Comparison of ENCODE assay signal across 14 cellular contexts in the genomic region with DNA sequence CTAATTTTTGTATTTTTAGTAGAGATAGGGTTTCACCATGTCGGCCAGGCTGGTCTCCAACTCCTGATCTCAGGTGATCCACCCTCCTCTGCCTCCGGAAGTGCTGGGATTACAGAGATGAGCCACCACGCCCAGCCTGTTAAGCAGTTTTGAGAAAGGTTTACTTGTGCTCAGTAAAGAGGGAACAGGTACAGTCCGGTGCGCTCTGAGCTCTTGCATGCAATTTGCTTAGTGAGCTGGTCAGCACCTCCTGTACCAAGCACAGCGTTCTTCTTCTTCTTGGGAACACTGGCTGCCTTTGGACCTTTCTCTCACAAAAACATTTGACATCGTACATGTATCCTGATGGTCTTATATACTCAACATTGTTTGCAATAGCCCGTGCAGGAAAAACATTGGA.
"Had no signal": no experiment of that assay in that cellular context is flagged by ENCODE, and none has a peak within 500 bp of the region (broad histone marks: within the 10 kb centered on the region; RNA-seq: fewer than 3 reads in every experiment).

No MANE protein-coding gene starts in this region.

- H3K27me3 ChIP-seq: dorsolateral prefrontal cortex, gastrocnemius medialis, sigmoid colon, stomach, uterus had no signal

- H3K4me3 ChIP-seq: dorsolateral prefrontal cortex, gastrocnemius medialis, lung, sigmoid colon, skin epidermis, stomach, uterus had no signal

- H3K27ac ChIP-seq: dorsolateral prefrontal cortex, gastrocnemius medialis, sigmoid colon, skin epidermis, uterus had no signal

- DNase-seq: cortex of kidney; dorsolateral prefrontal cortex; effector CD8-positive, alpha-beta T cell; gastrocnemius medialis; immature natural killer cell; left ventricle myocardium superior; naive B cell; sigmoid colon; stimulated activated CD4-positive, alpha-beta T cell treated with anti-CD3 and anti-CD28 coated beads, Interleukin-12 subunit alpha, Interleukin-12 subunit beta, amount 100 ng/mL, for 4 hours; stimulated activated naive CD4-positive, alpha-beta T cell; uterus had no signal

- H3K36me3 ChIP-seq: gastrocnemius medialis, sigmoid colon, stomach, uterus had no signal

- H3K9me3 ChIP-seq: gastrocnemius medialis, uterus had no signal

- H3K4me1 ChIP-seq: gastrocnemius medialis, sigmoid colon, uterus had no signal
